8 cellular contexts compared by ENCODE assay signal in the genomic region with DNA sequence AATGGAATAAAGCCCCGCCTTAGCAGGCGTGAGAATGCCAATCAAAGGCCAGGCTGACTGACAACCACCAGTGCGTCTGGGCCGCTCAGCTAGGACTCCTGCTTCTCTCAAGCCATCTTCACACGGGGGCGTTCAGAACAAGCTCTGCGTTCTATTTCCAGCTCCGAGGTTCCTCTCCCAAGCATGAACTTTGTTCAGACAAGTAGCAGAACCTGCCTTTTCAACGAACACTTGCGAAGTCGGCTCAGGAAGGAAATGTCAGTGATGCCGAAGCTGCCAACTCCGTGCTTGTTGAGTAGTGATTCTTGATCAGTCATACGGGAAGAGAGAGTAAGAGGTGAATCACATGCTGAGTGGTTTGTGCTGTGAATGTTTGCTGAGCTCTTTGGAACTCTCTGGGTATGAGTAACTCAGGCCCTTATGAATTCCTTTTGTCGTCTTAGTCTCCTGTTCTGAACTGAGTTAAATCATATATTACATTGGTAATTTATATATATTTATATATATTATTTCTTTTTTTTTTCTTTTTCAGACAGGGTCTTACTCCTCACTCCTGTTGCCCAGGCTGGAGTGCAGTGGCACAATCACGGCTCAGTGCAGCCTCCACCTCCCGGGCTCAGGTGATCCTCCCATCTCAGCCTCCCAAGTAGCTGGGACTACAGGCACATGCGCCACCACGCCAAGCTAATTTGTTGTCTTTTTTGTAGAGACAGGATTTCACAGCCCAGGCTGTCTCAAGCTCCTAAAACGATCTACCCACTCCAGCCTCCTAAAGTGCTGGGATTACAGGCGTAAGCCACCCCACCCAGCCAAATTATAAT. TPM values are rescaled to one million over a fixed set of nuclear protein-coding genes. Genes with fewer than 3 reads are reported as not detected.
A peak's percentile ranks its signal among the peaks of the same experiment; 100 is the strongest.
DNase-seq lines count a peak whose midpoint lies in the region; ATAC-seq and TF ChIP-seq lines count a peak whose summit lies in the region.

No MANE protein-coding gene starts in this region.

- no peak overlapping the region for H2BK120ac ChIP-seq in mesendoderm (ENCODE audit: low read depth, low read length)

- H3K56ac ChIP-seq in mesendoderm (ENCODE audit: low read length) = no peak overlapping the region

- no peak overlapping the region for H3K9ac ChIP-seq in mesendoderm (ENCODE audit: low read length)

- H3F3A ChIP-seq in DOHH2 (ENCODE audit: control insufficient read depth, insufficient read depth) = peaks cover 56% of the 10 kb centered on the region

- no peak for TF ChIP-seq CTCF in DOHH2 (IDR thresholded peaks at IDR 0.05; ENCODE audit: low read depth, low read length, poor library complexity, severe bottlenecking)

- peaks cover 65% of the 10 kb centered on the region for H3K4me1 ChIP-seq in DOHH2 (ENCODE audit: control insufficient read depth, low read length)
- H3K4me1 ChIP-seq in mesendoderm (ENCODE audit: control insufficient read depth, low read depth, low read length) = no peaks in the 10 kb centered on the region

- ATAC-seq in GM21515 (IDR thresholded peaks at IDR 0.05; ENCODE audit: unreplicated experiment) = peak; percentile 65

- no peaks in the 10 kb centered on the region for H3K9me2 ChIP-seq in DOHH2 (replicated peaks; ENCODE audit: control insufficient read depth, low read length)

- H3K23ac ChIP-seq in mesendoderm (ENCODE audit: low read length) = no peak overlapping the region

- no peaks in the 10 kb centered on the region for H4K20me1 ChIP-seq in DOHH2 (ENCODE audit: control insufficient read depth, insufficient read depth, low read depth, low read length)

- H2BK5ac ChIP-seq in mesendoderm (ENCODE audit: low read length) = no peak overlapping the region

- H3K27ac ChIP-seq in DOHH2 (ENCODE audit: low read depth, low read length) (peak overlapping the region; percentile 96), mesendoderm (ENCODE audit: low read depth, low read length) (no peak overlapping the region)

- H3K79me2 ChIP-seq in DOHH2 (ENCODE audit: control insufficient read depth, low read length) (peaks cover 41% of the 10 kb centered on the region), mesendoderm (ENCODE audit: control insufficient read depth, insufficient read depth, low read length) (no peaks in the 10 kb centered on the region)

- peak overlapping the region; percentile 67 for H3K4me3 ChIP-seq in DOHH2 (ENCODE audit: low read length)
- no peak overlapping the region for H3K4me3 ChIP-seq in mesendoderm (ENCODE audit: low read length)

- no peak overlapping the region for H4K8ac ChIP-seq in mesendoderm (ENCODE audit: low read depth, low read length)

- no peak overlapping the region for H4K5ac ChIP-seq in mesendoderm (ENCODE audit: low read length)

- H3K4ac ChIP-seq in mesendoderm (ENCODE audit: low read depth, low read length) = no peak overlapping the region

- H3K79me1 ChIP-seq in mesendoderm (ENCODE audit: low read length) = no peaks in the 10 kb centered on the region

- H2BK15ac ChIP-seq in mesendoderm (replicated peaks; ENCODE audit: low read depth) = no peak overlapping the region

- H3K36me3 ChIP-seq in DOHH2 (ENCODE audit: control insufficient read depth, low read length) (peaks cover 31% of the 10 kb centered on the region), mesendoderm (ENCODE audit: control insufficient read depth, insufficient read depth, low read length) (no peaks in the 10 kb centered on the region)

- H3K9me3 ChIP-seq in DOHH2 (ENCODE audit: control insufficient read depth, insufficient read depth, low read length) = no peaks in the 10 kb centered on the region

- H3K18ac ChIP-seq in mesendoderm (ENCODE audit: low read length) = no peak overlapping the region

- DNase-seq in KG1 (lab: John Stamatoyannopoulos, UW) (peak; percentile 43), fibroblast of the conjunctiva (ENCODE audit: low read depth) (peak; percentile 76), SW480 (ENCODE audit: low spot score) (no peak), mesendoderm (no peak)
- DNase-seq in activated CD8-positive, alpha-beta memory T cell treated with anti-CD3 and anti-CD28 coated beads, Interleukin-2, amount 50 U/mL, for 1 hour (ENCODE audit: extremely low read depth) = peak; percentile 7
- DNase-seq in stimulated activated CD4-positive, alpha-beta T cell treated with anti-CD3 and anti-CD28 coated beads, Interleukin-2, amount 100 ng/mL, for 24 hours = peak; percentile 62 to 65

- no peak overlapping the region for H2AK5ac ChIP-seq in mesendoderm (ENCODE audit: low read length)

- no CpG with 5 or more reads among the region's 21 CpGs for WGBS in mesendoderm (ENCODE audit: extremely low coverage, insufficient coverage, low lambda C conversion rate)

- H3K4me2 ChIP-seq in DOHH2 (ENCODE audit: low read length) (peak overlapping the region; percentile 75), mesendoderm (ENCODE audit: low read length) (no peak overlapping the region)

- H3K27me3 ChIP-seq in DOHH2 (ENCODE audit: control insufficient read depth, low read length) (no peaks in the 10 kb centered on the region), mesendoderm (ENCODE audit: insufficient read depth, low read length, poor library complexity) (no peaks in the 10 kb centered on the region)

RNA-seq across cellular contexts. Expression of gene BCL7A, which starts 29.4 kb away (rescaled TPM):
- 5.7 TPM for polyA plus RNA-seq in mesendoderm (2013, experiment 1 of 2)
- polyA plus RNA-seq in mesendoderm (2013, experiment 2 of 2) = 6.0 TPM

Comparison
In these comparisons a context has a peak if more than half of its experiments do, and no peak if none do; other contexts are left out.
1. DNase-seq: peak in KG1 (single experiment), activated CD8-positive, alpha-beta memory T cell treated with anti-CD3 and anti-CD28 coated beads, Interleukin-2, amount 50 U/mL, for 1 hour (single experiment), fibroblast of the conjunctiva (single experiment) and stimulated activated CD4-positive, alpha-beta T cell treated with anti-CD3 and anti-CD28 coated beads, Interleukin-2, amount 100 ng/mL, for 24 hours (2 of 2); none in SW480 (single experiment) and mesendoderm (single experiment).